In genomic region chr22:40641269-40641668, GRCh38 we compare ENCODE assay signal across 15 cellular contexts. TPM values are rescaled to one million over a fixed set of nuclear protein-coding genes. Genes with fewer than 3 reads are reported as not detected.
"Had no signal": no experiment of that assay in that cellular context is flagged by ENCODE, and none has a peak within 500 bp of the region (broad histone marks: within the 10 kb centered on the region; RNA-seq: fewer than 3 reads in every experiment).

No MANE protein-coding gene starts in this region.

- H3K9me3 ChIP-seq: heart left ventricle had no signal

- H3K27me3 ChIP-seq: heart left ventricle had no signal

- ATAC-seq: activated CD4-positive, CD25-positive, alpha-beta regulatory T cell treated with anti-CD3 and anti-CD28 coated beads, Interleukin-2, amount 50 U/mL, for 24 hours; effector memory CD8-positive, alpha-beta T cell; heart left ventricle; left ventricle myocardium superior; natural killer cell treated with Interleukin-12 subunit alpha and Interleukin-12 subunit beta and Interleukin-15 and Interleukin-18, amount 100 ng/mL, for 72 hours; stimulated activated naive CD8-positive, alpha-beta T cell treated with anti-CD3 and anti-CD28 coated beads, Interleukin-15, Interleukin-2, amounts not matched to agents 100 U/mL and 50 U/mL, for 24 hours; T-cell had no signal

- H3K36me3 ChIP-seq: heart left ventricle had no signal

- H3K27ac ChIP-seq: heart left ventricle, skin epidermis had no signal

- H3K4me3 ChIP-seq: heart left ventricle, skin epidermis had no signal

- DNase-seq: activated naive CD4-positive, alpha-beta T cell treated with Interleukin-2 at 50 U/mL for 16 hours; activated T-cell treated with anti-CD3 and anti-CD28 coated beads for 4 hours; aorta; effector memory CD8-positive, alpha-beta T cell; heart left ventricle; left ventricle myocardium superior; nucleus accumbens; stimulated activated CD4-positive, alpha-beta T cell treated with anti-CD3 and anti-CD28 coated beads, Interleukin-4, amount 100 ng/mL, for 4 hours; stimulated activated naive CD8-positive, alpha-beta T cell treated with anti-CD3 and anti-CD28 coated beads, Interleukin-15, Interleukin-2, amounts not matched to agents 100 U/mL and 50 U/mL, for 24 hours; T-cell; T-helper 9 cell had no signal

RNA-seq across cellular contexts. Expression of gene MCHR1, which starts 38.0 kb away (rescaled TPM):
- total RNA-seq: mesenteric fat pad; natural killer cell treated with Interleukin-12 subunit alpha and Interleukin-12 subunit beta and Interleukin-15 and Interleukin-18, amount 100 ng/mL, for 72 hours; T-cell had no signal
- polyA plus RNA-seq: aorta had no signal
